ENCODE assay signal across 14 cellular contexts in the genomic region with DNA sequence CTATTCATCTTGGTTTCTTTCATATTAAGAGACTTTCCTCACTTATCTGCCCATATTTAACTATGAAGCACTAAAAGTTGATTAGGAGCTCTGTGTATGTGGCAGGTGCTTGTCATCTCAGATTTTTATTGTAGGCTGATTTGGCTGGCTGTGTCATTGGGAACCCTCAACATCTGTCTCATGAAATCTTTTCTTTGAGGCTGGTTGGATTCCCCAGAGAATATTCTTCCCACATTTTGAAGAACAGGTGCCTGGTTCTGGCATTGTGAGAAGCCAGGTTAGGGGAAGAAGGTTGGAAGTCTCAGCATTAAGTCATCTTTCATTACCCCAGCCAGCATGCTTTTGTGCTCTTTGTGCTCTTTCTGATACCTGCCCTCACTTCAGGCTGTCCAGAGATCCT. TPM values are rescaled to one million over a fixed set of nuclear protein-coding genes. Genes with fewer than 3 reads are reported as not detected.
DNase-seq lines count a peak whose midpoint lies in the region; ATAC-seq and TF ChIP-seq lines count a peak whose summit lies in the region.
"Had no signal": no experiment of that assay in that cellular context is flagged by ENCODE, and none has a peak within 500 bp of the region (broad histone marks: within the 10 kb centered on the region; RNA-seq: fewer than 3 reads in every experiment).

No MANE protein-coding gene starts in this region.

- peaks cover 20% of the 10 kb centered on the region for H3K4me1 Mint-ChIP-seq in CD4-positive, alpha-beta T cell (ENCODE audit: low read depth)
- peaks cover 50% of the 10 kb centered on the region for H3K4me1 Mint-ChIP-seq in mesothelial cell of epicardium

- no peaks in the 10 kb centered on the region for H3K4me1 ChIP-seq in foreskin keratinocyte

- POLR2A ChIA-PET in CD4-positive, alpha-beta T cell (lab: Charles Lee): no interaction called here

- no peaks in the 10 kb centered on the region for H3K9me3 Mint-ChIP-seq in CD4-positive, alpha-beta T cell
- no peaks in the 10 kb centered on the region for H3K9me3 Mint-ChIP-seq in mesothelial cell of epicardium
- H3K9me3 Mint-ChIP-seq: CD8-positive, alpha-beta T cell had no signal

- no peak overlapping the region for H3K4me3 Mint-ChIP-seq in CD4-positive, alpha-beta T cell
- H3K4me3 Mint-ChIP-seq in mesothelial cell of epicardium: no peak overlapping the region
- H3K4me3 Mint-ChIP-seq: CD8-positive, alpha-beta T cell had no signal

- no peaks in the 10 kb centered on the region for H3K27me3 Mint-ChIP-seq in CD4-positive, alpha-beta T cell
- no peaks in the 10 kb centered on the region for H3K27me3 Mint-ChIP-seq in mesothelial cell of epicardium (ENCODE audit: low read depth)

- no peak for TF ChIP-seq CTCF in CD4-positive, alpha-beta T cell (IDR thresholded peaks at IDR 0.05)
- TF ChIP-seq CTCF in mesothelial cell of epicardium (IDR thresholded peaks at IDR 0.05; ENCODE audit: unreplicated experiment) (no peak), foreskin keratinocyte (conservative IDR thresholded peaks at IDR 0.05) (no peak)

- no peak for DNase-seq in CD4-positive, alpha-beta T cell
- DNase-seq in DMS79 (lab: John Stamatoyannopoulos, UW): peak; percentile 7
- peak; percentile 91 for DNase-seq in NCI-H2171 treated with DMSO at 0.1 percent for 48 hours (lab: John Stamatoyannopoulos, UW)
- DNase-seq in mesothelial cell of epicardium (ENCODE audit: low spot score in 2 of 2, unreplicated experiment in 2 of 2): no peak
- no peak for DNase-seq in activated CD4-positive, CD25-positive, alpha-beta regulatory T cell (lab: John Stamatoyannopoulos, UW)
- no peak for DNase-seq in foreskin keratinocyte
- DNase-seq in activated gamma-delta T cell (lab: John Stamatoyannopoulos, UW): no peak
- DNase-seq: BE2C; CD8-positive, alpha-beta T cell; NCI-H1436; NCI-H2081; NCI-H510A treated with DMSO at 0.1 percent for 48 hours; SIG-M5; SW 1271 had no signal

- H3K27me3 ChIP-seq in CD4-positive, alpha-beta T cell (ENCODE audit: control insufficient read depth, insufficient read depth, low read length): no peaks in the 10 kb centered on the region
- no peaks in the 10 kb centered on the region for H3K27me3 ChIP-seq in foreskin keratinocyte
- H3K27me3 ChIP-seq: BE2C had no signal

- CTCF ChIA-PET in CD4-positive, alpha-beta T cell (lab: Charles Lee): no interaction called here

- intact Hi-C loops in CD4-positive, alpha-beta T cell (cut with DNase I, micrococcal nuclease): no loop called here

- H3K36me3 Mint-ChIP-seq in CD4-positive, alpha-beta T cell (ENCODE audit: low read depth): peaks cover 23% of the 10 kb centered on the region
- no peaks in the 10 kb centered on the region for H3K36me3 Mint-ChIP-seq in mesothelial cell of epicardium

- H3K27ac ChIP-seq in CD4-positive, alpha-beta T cell (ENCODE audit: low read depth, low read length): no peak overlapping the region
- no peak overlapping the region for H3K27ac ChIP-seq in foreskin keratinocyte

- peak overlapping the region; percentile 15 for H3K27ac Mint-ChIP-seq in CD4-positive, alpha-beta T cell
- H3K27ac Mint-ChIP-seq in mesothelial cell of epicardium: peak overlapping the region; percentile 52
- H3K27ac Mint-ChIP-seq: CD8-positive, alpha-beta T cell had no signal

- H3K9me3 ChIP-seq in CD4-positive, alpha-beta T cell (ENCODE audit: control insufficient read depth, low read length): no peaks in the 10 kb centered on the region
- H3K9me3 ChIP-seq: BE2C had no signal

- ATAC-seq in CD4-positive, alpha-beta T cell (ENCODE audit: poor library complexity): no peak
- ATAC-seq in foreskin keratinocyte: no peak
- ATAC-seq: CD8-positive, alpha-beta T cell had no signal

RNA-seq across cellular contexts. Expression of gene EEIG2, which starts 37.1 kb away (rescaled TPM):
- 10 to 100 TPM; 11.6 to 12.2 TPM for total RNA-seq in CD4-positive, alpha-beta T cell
- 12.4 to 13.9 TPM (median 12.6 TPM) in 3 replicates for total RNA-seq in mesothelial cell of epicardium
- total RNA-seq in foreskin keratinocyte: 3.2 and 3.6 TPM in 2 replicates
- 0.75 and 0.78 TPM in 2 replicates for polyA plus RNA-seq in foreskin keratinocyte

Comparison
In these comparisons a context has a peak if more than half of its experiments do, and no peak if none do; other contexts are left out.
1. DNase-seq: peak in DMS79 (single experiment) and NCI-H2171 treated with DMSO at 0.1 percent for 48 hours (single experiment); none in CD4-positive, alpha-beta T cell (0 of 10), mesothelial cell of epicardium (0 of 2), activated CD4-positive, CD25-positive, alpha-beta regulatory T cell (0 of 4), foreskin keratinocyte (0 of 2) and activated gamma-delta T cell (single experiment).